ENCODE assay signal across 1 cellular context in the genomic region with DNA sequence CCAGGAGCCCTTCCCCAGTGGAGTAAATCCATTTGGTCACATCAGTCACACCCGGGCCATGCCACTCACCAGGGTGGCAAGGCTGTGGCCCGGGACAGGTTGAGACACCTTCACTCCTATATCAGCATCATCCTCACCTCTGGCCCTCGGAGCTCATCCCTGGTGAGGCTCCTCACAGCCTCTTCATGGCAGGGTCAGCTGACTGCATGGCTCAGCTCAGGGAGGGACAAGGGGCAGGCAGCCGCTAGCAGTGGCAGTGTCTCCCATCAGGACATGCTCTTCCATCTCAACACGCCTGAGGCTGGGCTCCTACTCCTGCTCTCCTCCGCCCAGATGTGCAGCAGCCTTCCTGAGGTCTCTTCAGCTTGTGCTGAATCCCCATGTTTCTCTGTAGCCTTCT.
TF ChIP-seq lines count a peak whose summit lies in the region.

No MANE protein-coding gene starts in this region.

TF ChIP-seq in K562, 482 proteins besides CTCF, POLR2A, EP300 and RAD21 (continued from another document):
- TF ChIP-seq ZBTB40 (IDR thresholded peaks at IDR 0.05) (no peak), ZBTB40 (CRISPR knock-in tag; IDR thresholded peaks at IDR 0.05) (no peak), CCNT2 (IDR thresholded peaks at IDR 0.05; ENCODE audit: borderline replicate concordance, extremely low read depth, insufficient read length, low read depth, low read length) (no peak), TAF7 (tag; IDR thresholded peaks at IDR 0.05) (no peak), CC2D1A (IDR thresholded peaks at IDR 0.05) (no peak), TFE3 (CRISPR knock-in tag; IDR thresholded peaks at IDR 0.05) (no peak), ATF1 (CRISPR knock-in tag; IDR thresholded peaks at IDR 0.05) (no peak), ATF1 (tag; IDR thresholded peaks at IDR 0.05) (no peak), ELF4 (CRISPR knock-in tag; IDR thresholded peaks at IDR 0.05) (no peak), SIRT6 (IDR thresholded peaks at IDR 0.05; ENCODE audit: low read depth, low read length) (no peak), TAF15 (IDR thresholded peaks at IDR 0.05; ENCODE audit: low read depth, low read length) (no peak), ZNF696 (CRISPR knock-in tag; conservative IDR thresholded peaks at IDR 0.05) (no peak), RBM14 (IDR thresholded peaks at IDR 0.05; ENCODE audit: borderline replicate concordance, insufficient read depth, low read depth, low read length) (no peak), BACH1 (tag; IDR thresholded peaks at IDR 0.05) (no peak), CEBPZ (IDR thresholded peaks at IDR 0.05; ENCODE audit: borderline replicate concordance, low read depth, low read length) (no peak), KAT7 (CRISPR knock-in tag; IDR thresholded peaks at IDR 0.05; ENCODE audit: borderline replicate concordance) (no peak), THRAP3 (IDR thresholded peaks at IDR 0.05; ENCODE audit: borderline replicate concordance) (no peak), SRF (CRISPR knock-in tag; IDR thresholded peaks at IDR 0.05) (no peak)
- TF ChIP-seq, protein P1, sequence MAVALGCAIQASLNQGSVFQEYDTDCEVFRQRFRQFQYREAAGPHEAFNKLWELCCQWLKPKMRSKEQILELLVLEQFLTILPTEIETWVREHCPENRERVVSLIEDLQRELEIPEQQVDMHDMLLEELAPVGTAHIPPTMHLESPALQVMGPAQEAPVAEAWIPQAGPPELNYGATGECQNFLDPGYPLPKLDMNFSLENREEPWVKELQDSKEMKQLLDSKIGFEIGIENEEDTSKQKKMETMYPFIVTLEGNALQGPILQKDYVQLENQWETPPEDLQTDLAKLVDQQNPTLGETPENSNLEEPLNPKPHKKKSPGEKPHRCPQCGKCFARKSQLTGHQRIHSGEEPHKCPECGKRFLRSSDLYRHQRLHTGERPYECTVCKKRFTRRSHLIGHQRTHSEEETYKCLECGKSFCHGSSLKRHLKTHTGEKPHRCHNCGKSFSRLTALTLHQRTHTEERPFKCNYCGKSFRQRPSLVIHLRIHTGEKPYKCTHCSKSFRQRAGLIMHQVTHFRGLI (CRISPR knock-in tag; IDR thresholded peaks at IDR 0.05), result no peak
- TF ChIP-seq, protein P2, sequence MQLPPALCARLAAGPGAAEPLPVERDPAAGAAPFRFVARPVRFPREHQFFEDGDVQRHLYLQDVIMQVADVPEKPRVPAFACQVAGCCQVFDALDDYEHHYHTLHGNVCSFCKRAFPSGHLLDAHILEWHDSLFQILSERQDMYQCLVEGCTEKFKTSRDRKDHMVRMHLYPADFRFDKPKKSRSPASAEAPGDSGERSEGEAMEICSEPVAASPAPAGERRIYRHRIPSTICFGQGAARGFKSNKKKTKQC (CRISPR knock-in tag; IDR thresholded peaks at IDR 0.05), result no peak
